In the genomic region with DNA sequence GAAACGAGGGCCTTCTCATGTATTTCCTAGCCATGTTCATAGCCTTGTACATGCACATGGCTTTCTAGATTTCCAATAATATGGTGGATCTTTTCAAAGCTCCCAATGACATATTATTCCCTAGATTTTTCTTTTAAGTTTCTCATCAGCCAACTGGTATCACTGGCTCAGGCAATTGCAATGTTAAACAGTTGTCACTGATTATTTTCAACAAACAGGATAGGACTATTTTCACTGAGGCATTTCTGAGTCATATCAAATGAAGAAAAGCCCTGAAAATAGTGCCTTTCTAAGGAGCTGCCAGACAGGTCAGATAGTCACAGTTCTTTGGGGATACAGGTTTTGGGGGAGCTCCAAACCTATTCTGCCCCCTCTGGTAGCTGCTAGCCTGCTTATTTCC, we compare ENCODE assay signal across 28 cellular contexts.
"Had no signal": no experiment of that assay in that cellular context is flagged by ENCODE, and none has a peak within 500 bp of the region (broad histone marks: within the 10 kb centered on the region; RNA-seq: fewer than 3 reads in every experiment).

No MANE protein-coding gene starts in this region.

- H3K4me3 ChIP-seq: colonic mucosa, coronary artery, dorsolateral prefrontal cortex, esophagus muscularis mucosa, esophagus squamous epithelium, gastrocnemius medialis, gastroesophageal sphincter, heart left ventricle, heart right ventricle, hepatocyte had no signal

- H3K27ac Mint-ChIP-seq: dendritic cell treated with granulocyte-macrophage colony-stimulating factor and Interleukin-4, amounts not matched to agents 40 ng/mL and 50 ng/mL, for 4 days; effector memory CD8-positive, alpha-beta T cell had no signal

- ATAC-seq: effector memory CD8-positive, alpha-beta T cell; esophagus mucosa; foreskin keratinocyte; gastrocnemius medialis; gastroesophageal sphincter; heart left ventricle; heart right ventricle had no signal

- H3K4me3 Mint-ChIP-seq: dendritic cell treated with granulocyte-macrophage colony-stimulating factor and Interleukin-4, amounts not matched to agents 40 ng/mL and 50 ng/mL, for 4 days; effector memory CD8-positive, alpha-beta T cell had no signal

- H3K27me3 ChIP-seq: colonic mucosa, dorsolateral prefrontal cortex, esophagus muscularis mucosa, esophagus squamous epithelium, foreskin keratinocyte, gastroesophageal sphincter, heart left ventricle, hepatocyte had no signal

- DNase-seq: colonic mucosa; cortex of kidney; dermis blood vessel endothelial cell; dorsolateral prefrontal cortex; effector CD4-positive, alpha-beta T cell; effector CD8-positive, alpha-beta T cell; effector memory CD4-positive, alpha-beta T cell; effector memory CD8-positive, alpha-beta T cell; erythroblast; esophagus squamous epithelium; foreskin fibroblast; foreskin keratinocyte; foreskin melanocyte; gastrocnemius medialis; glutamatergic neuron; heart left ventricle; heart right ventricle had no signal

- H3K36me3 ChIP-seq: colonic mucosa, esophagus muscularis mucosa, esophagus squamous epithelium, gastrocnemius medialis, gastroesophageal sphincter, heart left ventricle, heart right ventricle had no signal

- H3K4me1 ChIP-seq: colonic mucosa, foreskin keratinocyte, gastroesophageal sphincter had no signal

- H3K27ac ChIP-seq: colonic mucosa, coronary artery, dorsolateral prefrontal cortex, epithelial cell of prostate, esophagus muscularis mucosa, esophagus squamous epithelium, foreskin keratinocyte, gastrocnemius medialis, gastroesophageal sphincter, heart left ventricle, heart right ventricle, hepatocyte had no signal

- FAIRE-seq: colon, endometrium, endothelial cell of umbilical vein, frontal cortex had no signal

- H3K4me2 ChIP-seq: hepatocyte had no signal

- H2AFZ ChIP-seq: hepatocyte had no signal
